In genomic region chr17:76487451-76488192, GRCh38 we compare ENCODE assay signal across 1 cellular context.
TF ChIP-seq lines count a peak whose summit lies in the region.

No MANE protein-coding gene starts in this region.

TF ChIP-seq in A549, 52 proteins besides CTCF, POLR2A, EP300 and RAD21:
- TF ChIP-seq KDM1A (IDR thresholded peaks at IDR 0.05; ENCODE audit: low read depth) (peak; percentile 65; the same call in 1 of the 2 replicates), MYC (IDR thresholded peaks at IDR 0.05; ENCODE audit: borderline replicate concordance, low read length) (no peak), PBX3 (IDR thresholded peaks at IDR 0.05) (no peak)
